29 cellular contexts compared by ENCODE assay signal in genomic region chr21:34024382-34024693, GRCh38.
"Had no signal": no experiment of that assay in that cellular context is flagged by ENCODE, and none has a peak within 500 bp of the region (broad histone marks: within the 10 kb centered on the region; RNA-seq: fewer than 3 reads in every experiment).

No MANE protein-coding gene starts in this region.

- H3K4me1 ChIP-seq: foreskin keratinocyte had no signal

- H3K27ac Mint-ChIP-seq: activated CD4-positive, alpha-beta memory T cell treated with anti-CD3 and anti-CD28 coated beads, Interleukin-2, amount 10 ng/mL, durations not matched to agents 7 days and 5 days; activated CD4-positive, alpha-beta T cell treated with anti-CD3 and anti-CD28 coated beads for 36 hours; activated CD4-positive, alpha-beta T cell treated with anti-CD3 and anti-CD28 coated beads, Interleukin-2, amount 10 ng/mL, durations not matched to agents 24 days and 14 days; activated naive CD8-positive, alpha-beta T cell; activated T-cell treated with anti-CD3 and anti-CD28 coated beads, Interleukin-2, amount 50 U/mL, for 24 hours; activated T-cell treated with anti-CD3 and anti-CD28 coated beads, Interleukin-2, amount 50 U/mL, for 72 hours; dendritic cell treated with granulocyte-macrophage colony-stimulating factor and Interleukin-4, amounts not matched to agents 40 ng/mL and 50 ng/mL, for 4 days; endodermal cell had no signal

- H3K9me3 Mint-ChIP-seq: activated T-cell treated with anti-CD3 and anti-CD28 coated beads, Interleukin-2, amount 50 U/mL, for 24 hours; central memory CD8-positive, alpha-beta T cell; dendritic cell treated with granulocyte-macrophage colony-stimulating factor and Interleukin-4, amounts not matched to agents 40 ng/mL and 50 ng/mL, for 4 days; endodermal cell had no signal

- H3K27me3 ChIP-seq: brain microvascular endothelial cell, esophagus muscularis mucosa, foreskin keratinocyte, gastrocnemius medialis had no signal

- H3K4me3 ChIP-seq: coronary artery, dorsolateral prefrontal cortex, esophagus muscularis mucosa, gastrocnemius medialis had no signal

- H3K27me3 Mint-ChIP-seq: activated CD4-positive, alpha-beta memory T cell treated with anti-CD3 and anti-CD28 coated beads, Interleukin-2, amount 10 ng/mL, durations not matched to agents 7 days and 5 days; activated CD4-positive, alpha-beta T cell treated with anti-CD3 and anti-CD28 coated beads for 36 hours; activated CD4-positive, alpha-beta T cell treated with anti-CD3 and anti-CD28 coated beads, Interleukin-2, amount 10 ng/mL, durations not matched to agents 24 days and 14 days; activated naive CD8-positive, alpha-beta T cell; activated T-cell treated with anti-CD3 and anti-CD28 coated beads, Interleukin-2, amount 50 U/mL, for 24 hours; central memory CD8-positive, alpha-beta T cell had no signal

- H3K36me3 Mint-ChIP-seq: activated naive CD8-positive, alpha-beta T cell had no signal

- H3K36me3 ChIP-seq: brain microvascular endothelial cell, esophagus muscularis mucosa, gastrocnemius medialis had no signal

- H3K27ac ChIP-seq: brain microvascular endothelial cell, coronary artery, dorsolateral prefrontal cortex, esophagus muscularis mucosa, foreskin keratinocyte, gastrocnemius medialis had no signal

- ATAC-seq: activated CD4-positive, alpha-beta T cell treated with anti-CD3 and anti-CD28 coated beads for 36 hours; activated T-cell treated with anti-CD3 and anti-CD28 coated beads, Interleukin-2, amount 50 U/mL, for 72 hours; foreskin keratinocyte; gastrocnemius medialis had no signal

- H3K4me3 Mint-ChIP-seq: activated CD4-positive, alpha-beta memory T cell treated with anti-CD3 and anti-CD28 coated beads, Interleukin-2, amount 10 ng/mL, durations not matched to agents 7 days and 5 days; activated CD4-positive, alpha-beta T cell treated with anti-CD3 and anti-CD28 coated beads for 36 hours; activated CD4-positive, alpha-beta T cell treated with anti-CD3 and anti-CD28 coated beads, Interleukin-2, amount 10 ng/mL, durations not matched to agents 24 days and 14 days; activated naive CD8-positive, alpha-beta T cell; activated T-cell treated with anti-CD3 and anti-CD28 coated beads, Interleukin-2, amount 50 U/mL, for 24 hours; activated T-cell treated with anti-CD3 and anti-CD28 coated beads, Interleukin-2, amount 50 U/mL, for 72 hours; central memory CD8-positive, alpha-beta T cell; dendritic cell treated with granulocyte-macrophage colony-stimulating factor and Interleukin-4, amounts not matched to agents 40 ng/mL and 50 ng/mL, for 4 days; endodermal cell had no signal

- H3K9me3 ChIP-seq: gastrocnemius medialis had no signal

- DNase-seq: activated CD4-positive, alpha-beta memory T cell treated with anti-CD3 and anti-CD28 coated beads, Interleukin-2, amount 10 ng/mL, durations not matched to agents 7 days and 5 days; activated CD4-positive, alpha-beta T cell treated with anti-CD3 and anti-CD28 coated beads for 36 hours; activated CD4-positive, alpha-beta T cell treated with anti-CD3 and anti-CD28 coated beads, Interleukin-2, amount 10 ng/mL, durations not matched to agents 24 days and 14 days; activated CD4-positive, alpha-beta T cell treated with anti-CD3 and anti-CD28 coated beads, Interleukin-2, amount 50 U/mL, for 4 hours; activated CD4-positive, CD25-positive, alpha-beta regulatory T cell; activated CD4-positive, CD25-positive, alpha-beta regulatory T cell treated with anti-CD3 and anti-CD28 coated beads, Interleukin-2, amount 50 U/mL, for 72 hours; activated CD8-positive, alpha-beta memory T cell treated with anti-CD3 and anti-CD28 coated beads, Interleukin-2, amount 50 U/mL, for 48 hours; activated gamma-delta T cell treated with Interleukin-2 at 50 U/mL for 16 hours; activated naive CD4-positive, alpha-beta T cell treated with anti-CD3 and anti-CD28 coated beads, Interleukin-2, amount 50 U/mL, for 16 hours; activated naive CD4-positive, alpha-beta T cell treated with Interleukin-2 at 50 U/mL for 16 hours; activated T-cell treated with anti-CD3 and anti-CD28 coated beads for 4 hours; activated T-cell treated with anti-CD3 and anti-CD28 coated beads, Interleukin-2, amount 50 U/mL, for 24 hours; activated T-cell treated with anti-CD3 and anti-CD28 coated beads, Interleukin-2, amount 50 U/mL, for 72 hours; amniotic stem cell; anterior cingulate cortex; brain microvascular endothelial cell; dorsolateral prefrontal cortex; effector memory CD4-positive, alpha-beta T cell; endodermal cell; erythroblast; foreskin keratinocyte; gastrocnemius medialis; glutamatergic neuron; T-helper 2 cell had no signal
